ENCODE assay signal across 8 cellular contexts in genomic region chr5:163459888-163460561, GRCh38. TPM values are rescaled to one million over a fixed set of nuclear protein-coding genes. Genes with fewer than 3 reads are reported as not detected.
DNase-seq lines count a peak whose midpoint lies in the region; ATAC-seq and TF ChIP-seq lines count a peak whose summit lies in the region.

Gene NUDCD2 (minus strand): TSS chr5:163460102. CDS start chr5:163460050, 52 bp downstream.

- peaks cover 13% of the 10 kb centered on the region for H3K27me3 Mint-ChIP-seq in GM23338 (ENCODE audit: insufficient read depth, low read depth, poor library complexity)
- no peaks in the 10 kb centered on the region for H3K27me3 Mint-ChIP-seq in activated T-helper 17 cell treated with anti-CD3 and anti-CD28 coated beads, Interleukin-2, amount 50 U/mL, for 72 hours
- H3K27me3 Mint-ChIP-seq in naive thymus-derived CD8-positive, alpha-beta T cell = peaks cover 0 to 3% (median 0%) of the 10 kb centered on the region in 5 donors

- H2AFZ ChIP-seq in GM23338 = peak within 1 kb of the TSS; percentile 86; the same call in 1 of the 2 replicates

- no peaks in the 10 kb centered on the region; the same call in 1 of the 2 replicates for H3K9me2 ChIP-seq in GM23338 (ENCODE audit: insufficient read depth)

- H3K4me2 ChIP-seq in GM23338 = peak within 1 kb of the TSS; percentile 96

- peaks cover 12% of the 10 kb centered on the region for H3K4me1 ChIP-seq in GM23338 (ENCODE audit: insufficient read depth)

- ATAC-seq in GM23338 = peak; percentile 89
- ATAC-seq in activated T-helper 17 cell treated with anti-CD3 and anti-CD28 coated beads, Interleukin-2, amount 50 U/mL, for 72 hours (replicated peaks) = peak; percentile 85
- peak; percentile 85 to 86 for ATAC-seq in naive thymus-derived CD8-positive, alpha-beta T cell

- peak within 1 kb of the TSS; percentile 99 for H3K27ac ChIP-seq in GM23338 (ENCODE audit: low read depth)

- no peaks in the 10 kb centered on the region for H3K27me3 ChIP-seq in GM23338 (ENCODE audit: insufficient read depth)

- peaks cover 65% of the 10 kb centered on the region for H3K79me2 ChIP-seq in GM23338 (replicated peaks; ENCODE audit: insufficient read depth)

- peaks cover 3% of the 10 kb centered on the region; the same call in 2 of the 3 replicates for H3K9me3 Mint-ChIP-seq in GM23338
- H3K9me3 Mint-ChIP-seq in activated T-helper 17 cell treated with anti-CD3 and anti-CD28 coated beads, Interleukin-2, amount 50 U/mL, for 72 hours = no peaks in the 10 kb centered on the region
- no peaks in the 10 kb centered on the region for H3K9me3 Mint-ChIP-seq in naive thymus-derived CD8-positive, alpha-beta T cell

- POLR2A ChIA-PET in naive thymus-derived CD8-positive, alpha-beta T cell (lab: Charles Lee) = interaction anchor here (0.8 to 6.7 kb wide), 6 partner anchors 9 to 45 kb away, joined by 3 to 178 read pairs (median 12); partner anchors contain the start of genes CCNG1 and MAT2B

- H3K4me1 Mint-ChIP-seq in GM23338 = peaks cover 7% of the 10 kb centered on the region
- H3K4me1 Mint-ChIP-seq in activated T-helper 17 cell treated with anti-CD3 and anti-CD28 coated beads, Interleukin-2, amount 50 U/mL, for 72 hours = peaks cover 14% of the 10 kb centered on the region
- H3K4me1 Mint-ChIP-seq in naive thymus-derived CD8-positive, alpha-beta T cell = peaks cover 15 to 52% (median 38%) of the 10 kb centered on the region in 4 donors

- peak; percentile 99 for DNase-seq in EL
- DNase-seq in GM23338 (ENCODE audit: low spot score) = peak; percentile 99
- peak; percentile 99 for DNase-seq in LHCN-M2 (ENCODE audit: low read depth)
- peak; percentile 97 for DNase-seq in RPMI8226
- DNase-seq in fibroblast of mammary gland (ENCODE audit: low read depth) = peak; percentile 99
- peak; percentile 91 to 100 (median 95) for DNase-seq in naive thymus-derived CD8-positive, alpha-beta T cell
- peak; percentile 96 to 100 (median 98) for DNase-seq in stimulated activated naive CD4-positive, alpha-beta T cell (lab: John Stamatoyannopoulos, UW)

- peak in 1 of 2 experiments; percentile 28; a peak in 1 of 4 replicates for TF ChIP-seq CTCF in GM23338 (conservative IDR thresholded peaks at IDR 0.05; ENCODE audit: low read depth in 2 of 2)
- no peak for TF ChIP-seq CTCF in fibroblast of mammary gland (conservative IDR thresholded peaks at IDR 0.05; ENCODE audit: control insufficient read depth, insufficient read depth, low read depth, low read length)

- peaks cover 22% of the 10 kb centered on the region; the same call in 1 of the 2 replicates for H3K36me3 ChIP-seq in GM23338 (ENCODE audit: insufficient read depth)

- peak within 1 kb of the TSS; percentile 100 for H3K27ac Mint-ChIP-seq in GM23338
- peak within 1 kb of the TSS; percentile 99 for H3K27ac Mint-ChIP-seq in activated T-helper 17 cell treated with anti-CD3 and anti-CD28 coated beads, Interleukin-2, amount 50 U/mL, for 72 hours
- peak within 1 kb of the TSS; percentile 99 to 100 (median 99) for H3K27ac Mint-ChIP-seq in naive thymus-derived CD8-positive, alpha-beta T cell

- H3K4me3 ChIP-seq in GM23338 = peak within 1 kb of the TSS; percentile 91
- H3K4me3 ChIP-seq in fibroblast of mammary gland (ENCODE audit: control insufficient read depth, low read depth, low read length) = peak within 1 kb of the TSS; percentile 71

- H3K4me3 Mint-ChIP-seq in GM23338 = peak within 1 kb of the TSS; percentile 99
- H3K4me3 Mint-ChIP-seq in activated T-helper 17 cell treated with anti-CD3 and anti-CD28 coated beads, Interleukin-2, amount 50 U/mL, for 72 hours = peak within 1 kb of the TSS; percentile 97
- H3K4me3 Mint-ChIP-seq in naive thymus-derived CD8-positive, alpha-beta T cell = peak within 1 kb of the TSS; percentile 92 to 98 (median 98)

- H3F3A ChIP-seq in GM23338 (replicated peaks; ENCODE audit: low read depth) = peaks cover 9% of the 10 kb centered on the region; the same call in 1 of the 2 replicates

- H3K36me3 Mint-ChIP-seq in GM23338 (ENCODE audit: low read depth) = peaks cover 36% of the 10 kb centered on the region
- peaks cover 62% of the 10 kb centered on the region for H3K36me3 Mint-ChIP-seq in activated T-helper 17 cell treated with anti-CD3 and anti-CD28 coated beads, Interleukin-2, amount 50 U/mL, for 72 hours (ENCODE audit: low read depth)
- H3K36me3 Mint-ChIP-seq in naive thymus-derived CD8-positive, alpha-beta T cell = peaks cover 0 to 22% (median 15%) of the 10 kb centered on the region in 3 donors

- no peaks in the 10 kb centered on the region for H4K20me1 ChIP-seq in GM23338 (replicated peaks; ENCODE audit: insufficient read depth)

TF ChIP-seq in GM23338, 12 proteins besides CTCF, POLR2A, EP300 and RAD21:
- TF ChIP-seq CREB1 (CRISPR knock-in tag; IDR thresholded peaks at IDR 0.05; ENCODE audit: low read depth) (peak; percentile 71), NANOG (IDR thresholded peaks at IDR 0.05; ENCODE audit: borderline replicate concordance) (no peak), POLR2AphosphoS5 (IDR thresholded peaks at IDR 0.05; ENCODE audit: low read depth) (peak; percentile 90)
TF ChIP-seq in GM23338: peak in this region for 2.

RNA-seq across cellular contexts. Expression of gene NUDCD2, which starts in this region (rescaled TPM):
- total RNA-seq in GM23338 (2014; rRNA removed; shearing (Covaris generic)) = 14.6 and 23.2 TPM in 2 replicates
- 112 and 123 TPM in 2 replicates for polyA plus RNA-seq in GM23338 (2016; fragmentation: Nextera tagmentation; extraction: Ambion mirVana)
- total RNA-seq in LHCN-M2 (2014; rRNA removed) = 6.7 and 7.9 TPM in 2 replicates
- polyA plus RNA-seq in LHCN-M2 (2012) = 16.8 TPM
- total RNA-seq in activated T-helper 17 cell treated with anti-CD3 and anti-CD28 coated beads, Interleukin-2, amount 50 U/mL, for 72 hours = 10 to 100 TPM; 46.5 to 55.7 TPM
- 10 to 100 TPM; 27.4 to 27.8 TPM for total RNA-seq in naive thymus-derived CD8-positive, alpha-beta T cell
- polyA plus RNA-seq in naive thymus-derived CD8-positive, alpha-beta T cell = 10 to 100 TPM; 46.7 to 54.0 (median 53.2) TPM

Comparison
In these comparisons a context has a peak if more than half of its experiments do, and no peak if none do; other contexts are left out.
1. Peak in every context shown above with its lines: DNase-seq, ATAC-seq, H3K4me3 ChIP-seq and H3K27ac ChIP-seq.